In the genomic region with DNA sequence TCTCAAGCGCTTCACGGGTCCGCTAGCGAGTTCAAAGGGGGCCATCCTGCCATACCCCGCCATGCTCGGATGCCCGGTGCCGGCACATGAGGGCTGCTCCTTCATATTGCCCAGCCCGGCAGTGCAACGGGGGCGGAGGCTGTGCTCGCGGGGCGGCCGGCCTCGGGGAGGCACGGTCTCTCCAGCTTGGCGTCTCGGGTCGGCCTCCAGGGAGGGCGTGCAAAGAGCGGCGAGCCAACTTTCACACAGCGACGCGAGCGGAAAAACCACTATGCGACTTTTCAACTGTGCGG, we compare ENCODE assay signal across 9 cellular contexts.
DNase-seq lines count a peak whose midpoint lies in the region; ATAC-seq, FAIRE-seq and TF ChIP-seq lines count a peak whose summit lies in the region.
"Had no signal": no experiment of that assay in that cellular context is flagged by ENCODE, and none has a peak within 500 bp of the region (broad histone marks: within the 10 kb centered on the region; RNA-seq: fewer than 3 reads in every experiment).

No MANE protein-coding gene starts in this region.

- 4 to 11% methylated on average over 29 of the region's 29 CpGs for WGBS in pancreas, 2 donors

- no peaks in the 10 kb centered on the region for H3K27me3 ChIP-seq in AG04450 (ENCODE audit: control insufficient read depth, insufficient read depth, low read length)
- H3K27me3 ChIP-seq in SJSA1 (replicated peaks) = 0 out of 2 replicates have a peak, but pooled peaks cover 4% of the 10 kb centered on the region
- H3K27me3 ChIP-seq in pancreas = no peaks in the 10 kb centered on the region

- no peak for FAIRE-seq in pancreas (lab: Jason Lieb, UNC)
- FAIRE-seq: endometrium had no signal

- POLR2A ChIA-PET in AG04450 (lab: Yijun Ruan, JAX) = interaction anchor here (0.7 to 1.5 kb wide), 3 partner anchors 28 to 89 kb away, joined by 3 to 11 read pairs (median 3); no protein-coding TSS in a partner anchor

- H3K4me3 ChIP-seq in AG04450 (ENCODE audit: low read depth, low read length) (peak overlapping the region; percentile 92), SJSA1 (peak overlapping the region; percentile 66), pancreas (peak overlapping the region; percentile 39 to 76 (median 54))

- H3K9me3 ChIP-seq in AG04450 (ENCODE audit: control insufficient read depth, insufficient read depth, low read length) (no peaks in the 10 kb centered on the region; the same call in 1 of the 2 replicates), SJSA1 (replicated peaks) (no peaks in the 10 kb centered on the region), pancreas (no peaks in the 10 kb centered on the region)

- no peak for TF ChIP-seq CTCF in AG04450 (IDR thresholded peaks at IDR 0.05; ENCODE audit: low read depth, low read length)
- TF ChIP-seq CTCF in pancreas (IDR thresholded peaks at IDR 0.05) = no peak

- no peaks in the 10 kb centered on the region for H3K36me3 ChIP-seq in SJSA1
- H3K36me3 ChIP-seq in pancreas = no peaks in the 10 kb centered on the region

- CTCF ChIA-PET in AG04450 (lab: Charles Lee) = interaction anchor here (1.4 kb wide), 1 partner anchor 135 kb away, joined by 8 read pairs; no protein-coding TSS in a partner anchor

- H3K27ac ChIP-seq in AG04450 (ENCODE audit: low read depth, low read length) (peak overlapping the region; percentile 74), SJSA1 (peak overlapping the region; percentile 44), pancreas (peak overlapping the region in 2 of 4 donors; percentile 36 to 53)

- H3K4me1 ChIP-seq in SJSA1 (replicated peaks) (peaks cover 47% of the 10 kb centered on the region), pancreas (peaks cover 0 to 11% (median 0%) of the 10 kb centered on the region in 3 donors)

- intact Hi-C loops in pancreas (cut with DNase I) = no loop called here

- ATAC-seq in GM21423 (IDR thresholded peaks at IDR 0.05; ENCODE audit: unreplicated experiment) (peak; percentile 43), pancreas (no peak), HG03565 (IDR thresholded peaks at IDR 0.05; ENCODE audit: unreplicated experiment) (no peak)

- no peak for DNase-seq in AG04450 (ENCODE audit: low read depth, low spot score)
- peak in 1 of 2 experiments; percentile 63 for DNase-seq in SJSA1 (ENCODE audit: low read depth in 1 of 2, low spot score in 2 of 2)
- peak; percentile 33 for DNase-seq in fibroblast of peridontal ligament (ENCODE audit: extremely low read depth)
- DNase-seq in pancreas = peak in 1 of 6 donors; percentile 78
- DNase-seq in stimulated activated CD8-positive, alpha-beta memory T cell treated with anti-CD3 and anti-CD28 coated beads, Interleukin-4, amount 100 ng/mL, for 48 hours = no peak
- DNase-seq in activated effector memory CD4-positive, alpha-beta T cell treated with anti-CD3 and anti-CD28 coated beads, Interleukin-2, amount 50 U/mL, for 16 hours = no peak
